ENCODE assay signal across 8 cellular contexts in genomic region chr3:157088133-157088488, GRCh38.
DNase-seq lines count a peak whose midpoint lies in the region; ATAC-seq and TF ChIP-seq lines count a peak whose summit lies in the region.

No MANE protein-coding gene starts in this region.

- H3K27ac ChIP-seq in heart left ventricle (peak overlapping the region; percentile 96 to 100 (median 99)), body of pancreas (peak overlapping the region; percentile 99 to 100 (median 100)), vagina (peak overlapping the region; percentile 96)

- intact Hi-C loops in heart left ventricle (cut with DNase I) (loop anchor here in 7 of 10 donors (1.0 to 10.0 kb wide), 14 partner anchors 27 to 551 kb away; partner anchors contain the start of genes TIPARP (in 4 of the 7), LEKR1 (in 3 of the 7) and SSR3 (in 2 of the 7)), Right ventricle myocardium superior (cut with DNase I) (loop anchor here (2.0 to 5.0 kb wide), 3 partner anchors 47 to 536 kb away; partner anchors contain the start of gene LEKR1), body of pancreas (cut with DNase I) (no loop called here), vagina (cut with DNase I) (loop anchor here (2.0 to 10.0 kb wide), 3 partner anchors 39 to 553 kb away; partner anchors contain the start of gene TIPARP)

- H3K36me3 ChIP-seq in heart left ventricle, result no peaks in the 10 kb centered on the region
- H3K36me3 ChIP-seq in body of pancreas (replicated peaks in 1 of 2; ENCODE audit: insufficient read depth in 1 of 2, low read depth in 2 of 2), result no peaks in the 10 kb centered on the region
- H3K36me3 ChIP-seq in vagina, result no peaks in the 10 kb centered on the region

- ATAC-seq in heart left ventricle (no peak), Right ventricle myocardium superior (ENCODE audit: poor library complexity) (no peak), body of pancreas (no peak), omental fat pad (ENCODE audit: low FRiP score) (no peak)

- TF ChIP-seq POLR2A in heart left ventricle (IDR thresholded peaks at IDR 0.05) (no peak), body of pancreas (IDR thresholded peaks at IDR 0.05) (no peak), vagina (IDR thresholded peaks at IDR 0.05) (no peak)

- WGBS in heart left ventricle, 4 donors, result 1 to 9% (median 3%) methylated on average over 6 of the region's 6 CpGs
- 1 to 2% methylated on average over 6 of the region's 6 CpGs for WGBS in body of pancreas, 2 donors

- TF ChIP-seq CTCF in heart left ventricle (IDR thresholded peaks at IDR 0.05), result no peak
- no peak for TF ChIP-seq CTCF in body of pancreas (IDR thresholded peaks at IDR 0.05)
- no peak for TF ChIP-seq CTCF in vagina (IDR thresholded peaks at IDR 0.05)
- TF ChIP-seq CTCF in omental fat pad (IDR thresholded peaks at IDR 0.05), result no peak

- H3K4me3 ChIP-seq in heart left ventricle (peak overlapping the region in 11 of 12 donors; percentile 47 to 73 (median 62)), body of pancreas (no peak overlapping the region), vagina (peak overlapping the region; percentile 55 to 76)

- DNase-seq in heart left ventricle (no peak), Right ventricle myocardium superior (no peak), body of pancreas (no peak), medulla oblongata (ENCODE audit: extremely low spot score) (peak; percentile 65), vagina (ENCODE audit: extremely low spot score in 2 of 2) (no peak), glomerular visceral epithelial cell (ENCODE audit: extremely low spot score) (no peak), omental fat pad (ENCODE audit: low spot score) (no peak)
- no peak for DNase-seq in stimulated activated CD4-positive, alpha-beta T cell treated with anti-CD3 and anti-CD28 coated beads, Interleukin-1b, Interleukin-23, amount 100 ng/mL, for 48 hours

- H3K27me3 ChIP-seq in heart left ventricle (no peaks in the 10 kb centered on the region), body of pancreas (no peaks in the 10 kb centered on the region), vagina (no peaks in the 10 kb centered on the region)

- H3K4me1 ChIP-seq in heart left ventricle (peaks cover 5 to 62% (median 49%) of the 10 kb centered on the region in 12 donors), body of pancreas (peaks cover 44% of the 10 kb centered on the region), vagina (peaks cover 36% of the 10 kb centered on the region)

- H3K9me3 ChIP-seq in heart left ventricle (no peaks in the 10 kb centered on the region), body of pancreas (no peaks in the 10 kb centered on the region), vagina (no peaks in the 10 kb centered on the region)

Comparison
In these comparisons a context has a peak if more than half of its experiments do, and no peak if none do; other contexts are left out.
1. H3K4me3 ChIP-seq: peak in heart left ventricle (11 of 12) and vagina (2 of 2); none in body of pancreas (0 of 2).
2. Peak in every context shown above with its lines, with median percentiles within 50 percentile points of each other: H3K27ac ChIP-seq.